ENCODE assay signal across 8 cellular contexts in genomic region chr9:37784291-37784639, GRCh38. TPM values are rescaled to one million over a fixed set of nuclear protein-coding genes. Genes with fewer than 3 reads are reported as not detected.
A peak's percentile ranks its signal among the peaks of the same experiment; 100 is the strongest.
DNase-seq lines count a peak whose midpoint lies in the region; ATAC-seq and TF ChIP-seq lines count a peak whose summit lies in the region.

No MANE protein-coding gene starts in this region.

- peaks cover 19% of the 10 kb centered on the region for H3K4me1 Mint-ChIP-seq in activated CD4-positive, alpha-beta T cell treated with anti-CD3 and anti-CD28 coated beads, Interleukin-2, amount 10 ng/mL, durations not matched to agents 24 days and 14 days
- H3K4me1 Mint-ChIP-seq in activated T-helper 1 cell treated with anti-CD3 and anti-CD28 coated beads, Interleukin-12 subunit alpha, Interleukin-12 subunit beta, Interleukin-2, Interleukin-4 antibody, amounts not matched to agents 30 ng/mL and 10 ng/mL and 1 ng/mL, durations not matched to agents 14 hours and 24 hours and 36 hours (ENCODE audit: low read depth): peaks cover 40% of the 10 kb centered on the region
- peaks cover 33 to 51% of the 10 kb centered on the region in 2 donors for H3K4me1 Mint-ChIP-seq in immature natural killer cell

- H3K4me3 Mint-ChIP-seq in activated CD4-positive, alpha-beta T cell treated with anti-CD3 and anti-CD28 coated beads, Interleukin-2, amount 10 ng/mL, durations not matched to agents 24 days and 14 days: peak overlapping the region; percentile 98
- peak overlapping the region; percentile 99 for H3K4me3 Mint-ChIP-seq in activated T-helper 1 cell treated with anti-CD3 and anti-CD28 coated beads, Interleukin-12 subunit alpha, Interleukin-12 subunit beta, Interleukin-2, Interleukin-4 antibody, amounts not matched to agents 30 ng/mL and 10 ng/mL and 1 ng/mL, durations not matched to agents 14 hours and 24 hours and 36 hours
- H3K4me3 Mint-ChIP-seq in immature natural killer cell: peak overlapping the region; percentile 95 to 98 (median 97)

- peak overlapping the region; percentile 96 for H3K4me3 ChIP-seq in thoracic aorta

- peaks cover 24% of the 10 kb centered on the region for H3K36me3 ChIP-seq in thoracic aorta

- peaks cover 42% of the 10 kb centered on the region for H3K36me3 Mint-ChIP-seq in activated CD4-positive, alpha-beta T cell treated with anti-CD3 and anti-CD28 coated beads, Interleukin-2, amount 10 ng/mL, durations not matched to agents 24 days and 14 days (ENCODE audit: low read depth)
- H3K36me3 Mint-ChIP-seq in activated T-helper 1 cell treated with anti-CD3 and anti-CD28 coated beads, Interleukin-12 subunit alpha, Interleukin-12 subunit beta, Interleukin-2, Interleukin-4 antibody, amounts not matched to agents 30 ng/mL and 10 ng/mL and 1 ng/mL, durations not matched to agents 14 hours and 24 hours and 36 hours (ENCODE audit: low read depth): peaks cover 36% of the 10 kb centered on the region
- peaks cover 0 to 21% (median 17%) of the 10 kb centered on the region in 3 donors for H3K36me3 Mint-ChIP-seq in immature natural killer cell

- H3K27me3 ChIP-seq in thoracic aorta (replicated peaks; ENCODE audit: insufficient read depth): no peaks in the 10 kb centered on the region

- H3K9me3 ChIP-seq in thoracic aorta: no peaks in the 10 kb centered on the region

- no peaks in the 10 kb centered on the region for H3K27me3 Mint-ChIP-seq in activated CD4-positive, alpha-beta T cell treated with anti-CD3 and anti-CD28 coated beads, Interleukin-2, amount 10 ng/mL, durations not matched to agents 24 days and 14 days
- H3K27me3 Mint-ChIP-seq in activated T-helper 1 cell treated with anti-CD3 and anti-CD28 coated beads, Interleukin-12 subunit alpha, Interleukin-12 subunit beta, Interleukin-2, Interleukin-4 antibody, amounts not matched to agents 30 ng/mL and 10 ng/mL and 1 ng/mL, durations not matched to agents 14 hours and 24 hours and 36 hours (ENCODE audit: insufficient read depth): no peaks in the 10 kb centered on the region
- peaks cover 4 to 16% (median 9%) of the 10 kb centered on the region in 3 donors for H3K27me3 Mint-ChIP-seq in immature natural killer cell (ENCODE audit: low read depth in 3 of 3)

- H3K4me1 ChIP-seq in thoracic aorta (ENCODE audit: control insufficient read depth in 1 of 2, low read depth in 2 of 2): peaks cover 4 to 19% of the 10 kb centered on the region in 2 donors

- no peaks in the 10 kb centered on the region for H3K9me3 Mint-ChIP-seq in activated CD4-positive, alpha-beta T cell treated with anti-CD3 and anti-CD28 coated beads, Interleukin-2, amount 10 ng/mL, durations not matched to agents 24 days and 14 days
- H3K9me3 Mint-ChIP-seq in activated T-helper 1 cell treated with anti-CD3 and anti-CD28 coated beads, Interleukin-12 subunit alpha, Interleukin-12 subunit beta, Interleukin-2, Interleukin-4 antibody, amounts not matched to agents 30 ng/mL and 10 ng/mL and 1 ng/mL, durations not matched to agents 14 hours and 24 hours and 36 hours: no peaks in the 10 kb centered on the region
- H3K9me3 Mint-ChIP-seq in immature natural killer cell: no peaks in the 10 kb centered on the region

- no peak for DNase-seq in activated CD4-positive, alpha-beta T cell treated with anti-CD3 and anti-CD28 coated beads, Interleukin-2, amount 10 ng/mL, durations not matched to agents 24 days and 14 days
- no peak for DNase-seq in activated CD4-positive, alpha-beta T cell treated with anti-CD3 and anti-CD28 coated beads for 4 hours
- no peak for DNase-seq in activated T-helper 1 cell treated with anti-CD3 and anti-CD28 coated beads, Interleukin-12 subunit alpha, Interleukin-12 subunit beta, Interleukin-2, Interleukin-4 antibody, amounts not matched to agents 30 ng/mL and 10 ng/mL and 1 ng/mL, durations not matched to agents 14 hours and 24 hours and 36 hours (ENCODE audit: low spot score)
- DNase-seq in immature natural killer cell (no peak), thoracic aorta (ENCODE audit: low spot score) (no peak), ureter (ENCODE audit: low spot score) (no peak), NCI-H2227 (lab: John Stamatoyannopoulos, UW; ENCODE audit: unreplicated experiment) (no peak), NCI-H1436 (lab: John Stamatoyannopoulos, UW) (no peak)

- TF ChIP-seq CTCF in thoracic aorta (IDR thresholded peaks at IDR 0.05): no peak

- intact Hi-C loops in activated CD4-positive, alpha-beta T cell treated with anti-CD3 and anti-CD28 coated beads, Interleukin-2, amount 10 ng/mL, durations not matched to agents 24 days and 14 days (cut with micrococcal nuclease): loop anchor here (2.0 to 10.0 kb wide), 3 partner anchors 55 to 299 kb away; partner anchors contain the start of genes POLR1E and TOMM5
- intact Hi-C loops in activated T-helper 1 cell treated with anti-CD3 and anti-CD28 coated beads, Interleukin-12 subunit alpha, Interleukin-12 subunit beta, Interleukin-2, Interleukin-4 antibody, amounts not matched to agents 30 ng/mL and 10 ng/mL and 1 ng/mL, durations not matched to agents 14 hours and 24 hours and 36 hours (cut with micrococcal nuclease): loop anchor here (10.0 kb wide), 1 partner anchor 299 kb away; the partner anchor contains the start of gene POLR1E

- H3K27ac Mint-ChIP-seq in activated CD4-positive, alpha-beta T cell treated with anti-CD3 and anti-CD28 coated beads, Interleukin-2, amount 10 ng/mL, durations not matched to agents 24 days and 14 days: peak overlapping the region; percentile 97
- H3K27ac Mint-ChIP-seq in activated T-helper 1 cell treated with anti-CD3 and anti-CD28 coated beads, Interleukin-12 subunit alpha, Interleukin-12 subunit beta, Interleukin-2, Interleukin-4 antibody, amounts not matched to agents 30 ng/mL and 10 ng/mL and 1 ng/mL, durations not matched to agents 14 hours and 24 hours and 36 hours: peak overlapping the region; percentile 97
- H3K27ac Mint-ChIP-seq in immature natural killer cell: peak overlapping the region; percentile 92 to 96 (median 94)

- peak overlapping the region; percentile 77 to 86 for H3K27ac ChIP-seq in thoracic aorta

- ATAC-seq in thoracic aorta (ENCODE audit: insufficient number of reproducible peaks, low FRiP score, low read depth): no peak

RNA-seq across cellular contexts. Expression of gene EXOSC3, which starts 0.6 kb away (rescaled TPM):
- total RNA-seq in activated CD4-positive, alpha-beta T cell treated with anti-CD3 and anti-CD28 coated beads, Interleukin-2, amount 10 ng/mL, durations not matched to agents 24 days and 14 days: 104 and 109 TPM in 2 replicates
- total RNA-seq in activated T-helper 1 cell treated with anti-CD3 and anti-CD28 coated beads, Interleukin-12 subunit alpha, Interleukin-12 subunit beta, Interleukin-2, Interleukin-4 antibody, amounts not matched to agents 30 ng/mL and 10 ng/mL and 1 ng/mL, durations not matched to agents 14 hours and 24 hours and 36 hours: 94.8 and 116 TPM in 2 replicates
- polyA plus RNA-seq in immature natural killer cell: 10 to 100 TPM; 16.5 to 26.2 (median 22.5) TPM
- total RNA-seq in thoracic aorta: 10 to 100 TPM; 26.5 to 38.7 TPM
- total RNA-seq in ureter: 27.2 TPM

RNA-seq across cellular contexts. Expression of gene DCAF10, which starts 16.3 kb away (rescaled TPM):
- total RNA-seq in activated CD4-positive, alpha-beta T cell treated with anti-CD3 and anti-CD28 coated beads, Interleukin-2, amount 10 ng/mL, durations not matched to agents 24 days and 14 days: 14.5 and 17.8 TPM in 2 replicates
- total RNA-seq in activated T-helper 1 cell treated with anti-CD3 and anti-CD28 coated beads, Interleukin-12 subunit alpha, Interleukin-12 subunit beta, Interleukin-2, Interleukin-4 antibody, amounts not matched to agents 30 ng/mL and 10 ng/mL and 1 ng/mL, durations not matched to agents 14 hours and 24 hours and 36 hours: 18.5 and 19.4 TPM in 2 replicates
- polyA plus RNA-seq in immature natural killer cell: 10 to 100 TPM; 16.2 to 31.0 (median 28.4) TPM
- 10 to 100 TPM; 24.4 to 47.4 TPM for total RNA-seq in thoracic aorta
- 33.0 TPM for total RNA-seq in ureter

RNA-seq across cellular contexts. Expression of gene TRMT10B, which starts 30.7 kb away (rescaled TPM):
- 12.4 and 13.2 TPM in 2 replicates for total RNA-seq in activated CD4-positive, alpha-beta T cell treated with anti-CD3 and anti-CD28 coated beads, Interleukin-2, amount 10 ng/mL, durations not matched to agents 24 days and 14 days
- total RNA-seq in activated T-helper 1 cell treated with anti-CD3 and anti-CD28 coated beads, Interleukin-12 subunit alpha, Interleukin-12 subunit beta, Interleukin-2, Interleukin-4 antibody, amounts not matched to agents 30 ng/mL and 10 ng/mL and 1 ng/mL, durations not matched to agents 14 hours and 24 hours and 36 hours: 10.0 and 11.8 TPM in 2 replicates
- polyA plus RNA-seq in immature natural killer cell: 10 to 100 TPM in 1 of 3 donors, 1 to 10 TPM in 2; 7.8 to 11.9 (median 9.2) TPM
- total RNA-seq in thoracic aorta (10 to 100 TPM; 10.7 to 14.9 TPM), ureter (18.0 TPM)
